38 cellular contexts compared by ENCODE assay signal in genomic region chr6:32137454-32137853, GRCh38. TPM values are rescaled to one million over a fixed set of nuclear protein-coding genes. Genes with fewer than 3 reads are reported as not detected.
"Had no signal": no experiment of that assay in that cellular context is flagged by ENCODE, and none has a peak within 500 bp of the region (broad histone marks: within the 10 kb centered on the region; RNA-seq: fewer than 3 reads in every experiment).

No MANE protein-coding gene starts in this region.

- H3K27ac ChIP-seq: body of pancreas, brain microvascular endothelial cell, breast epithelium, colonic mucosa, WERI-Rb-1 had no signal

- H3K9me3 Mint-ChIP-seq: activated B cell treated with CpG ODN at 0.5 μM for 24 hours; activated CD4-positive, alpha-beta memory T cell treated with anti-CD3 and anti-CD28 coated beads for 36 hours; activated CD4-positive, alpha-beta T cell treated with anti-CD3 and anti-CD28 coated beads, Interleukin-2, amount 10 ng/mL, durations not matched to agents 24 days and 14 days; activated CD8-positive, alpha-beta T cell treated with anti-CD3 and anti-CD28 coated beads for 36 hours; activated naive CD4-positive, alpha-beta T cell treated with anti-CD3 and anti-CD28 coated beads, Interleukin-2, amount 10 ng/mL, durations not matched to agents 7 days and 5 days; activated naive CD4-positive, alpha-beta T cell treated with anti-CD3 and anti-CD28 coated beads, Interleukin-2, amount 50 U/mL, for 24 hours; activated naive CD8-positive, alpha-beta T cell treated with anti-CD3 and anti-CD28 coated beads, Interleukin-2, amount 10 ng/mL, durations not matched to agents 7 days and 5 days; activated naive CD8-positive, alpha-beta T cell treated with anti-CD3 and anti-CD28 coated beads, Interleukin-2, amount 50 U/mL, for 24 hours; activated T-cell treated with anti-CD3 and anti-CD28 coated beads, Interleukin-2, amount 50 U/mL, for 4 hours; activated T-cell treated with anti-CD3 and anti-CD28 coated beads, Interleukin-2, amount 50 U/mL, for 72 hours; activated T-helper 1 cell treated with anti-CD3 and anti-CD28 coated beads, Interleukin-12 subunit alpha, Interleukin-12 subunit beta, Interleukin-2, Interleukin-4 antibody, amounts not matched to agents 30 ng/mL and 10 ng/mL and 1 ng/mL, durations not matched to agents 14 hours and 24 hours and 36 hours; activated T-helper 2 cell treated with anti-CD3 and anti-CD28 coated beads, Interferon-gamma antibody, Interleukin-2, Interleukin-4, amounts not matched to agents 10 μg/mL and 5 μg/mL and 100 μg/mL, durations not matched to agents 14 hours and 24 hours and 36 hours; T-helper 1 cell treated with Interleukin-12 subunit alpha and Interleukin-12 subunit beta and Interleukin-4 antibody, amounts not matched to agents 30 μg/mL and 1 μg/mL, for 36 hours; T-helper 2 cell treated with Interferon-gamma antibody and Interleukin-4, amounts not matched to agents 5 μg/mL and 100 μg/mL, for 36 hours had no signal

- H3K4me1 ChIP-seq: body of pancreas, breast epithelium, colonic mucosa had no signal

- H3K36me3 Mint-ChIP-seq: activated CD4-positive, alpha-beta memory T cell treated with anti-CD3 and anti-CD28 coated beads for 36 hours; activated naive CD4-positive, alpha-beta T cell treated with anti-CD3 and anti-CD28 coated beads, Interleukin-2, amount 10 ng/mL, durations not matched to agents 7 days and 5 days; activated naive CD4-positive, alpha-beta T cell treated with anti-CD3 and anti-CD28 coated beads, Interleukin-2, amount 50 U/mL, for 24 hours; activated naive CD8-positive, alpha-beta T cell; activated naive CD8-positive, alpha-beta T cell treated with anti-CD3 and anti-CD28 coated beads, Interleukin-2, amount 10 ng/mL, durations not matched to agents 7 days and 5 days had no signal

- H3K9me3 ChIP-seq: body of pancreas, breast epithelium, colonic mucosa had no signal

- DNase-seq: activated B cell treated with CpG ODN at 0.5 μM for 24 hours; activated CD4-positive, alpha-beta memory T cell treated with anti-CD3 and anti-CD28 coated beads for 36 hours; activated CD4-positive, alpha-beta T cell treated with anti-CD3 and anti-CD28 coated beads for 4 hours; activated CD4-positive, alpha-beta T cell treated with anti-CD3 and anti-CD28 coated beads, Interleukin-2, amount 10 ng/mL, durations not matched to agents 24 days and 14 days; activated CD4-positive, alpha-beta T cell treated with anti-CD3 and anti-CD28 coated beads, Interleukin-2, amount 50 U/mL, for 1 hour; activated CD4-positive, alpha-beta T cell treated with anti-CD3 and anti-CD28 coated beads, Interleukin-2, amount 50 U/mL, for 4 hours; activated CD4-positive, CD25-positive, alpha-beta regulatory T cell treated with anti-CD3 and anti-CD28 coated beads, Interleukin-2, amount 50 U/mL, for 72 hours; activated CD8-positive, alpha-beta memory T cell treated with anti-CD3 and anti-CD28 coated beads, Interleukin-2, amount 50 U/mL, for 4 hours; activated CD8-positive, alpha-beta T cell treated with anti-CD3 and anti-CD28 coated beads for 36 hours; activated effector memory CD4-positive, alpha-beta T cell treated with Interleukin-2 at 50 U/mL for 16 hours; activated gamma-delta T cell; activated naive CD4-positive, alpha-beta T cell treated with anti-CD3 and anti-CD28 coated beads, Interleukin-2, amount 10 ng/mL, durations not matched to agents 7 days and 5 days; activated naive CD4-positive, alpha-beta T cell treated with Interleukin-2 at 50 U/mL for 16 hours; activated naive CD8-positive, alpha-beta T cell treated with anti-CD3 and anti-CD28 coated beads, Interleukin-2, amount 10 ng/mL, durations not matched to agents 7 days and 5 days; activated naive CD8-positive, alpha-beta T cell treated with anti-CD3 and anti-CD28 coated beads, Interleukin-2, amount 50 U/mL, for 24 hours; activated T-cell treated with anti-CD3 and anti-CD28 coated beads for 4 hours; activated T-cell treated with anti-CD3 and anti-CD28 coated beads, Interleukin-2, amount 50 U/mL, for 1 hour; activated T-cell treated with anti-CD3 and anti-CD28 coated beads, Interleukin-2, amount 50 U/mL, for 4 hours; activated T-cell treated with anti-CD3 and anti-CD28 coated beads, Interleukin-2, amount 50 U/mL, for 72 hours; aorta; body of pancreas; brain microvascular endothelial cell; central memory CD4-positive, alpha-beta T cell; cerebellar nuclear complex; colonic mucosa; T-helper 1 cell; T-helper 2 cell; T-helper 9 cell; WERI-Rb-1 had no signal

- H3K4me3 ChIP-seq: body of pancreas, breast epithelium, colonic mucosa had no signal

- H3K36me3 ChIP-seq: brain microvascular endothelial cell, breast epithelium, colonic mucosa, WERI-Rb-1 had no signal

- H3K4me3 Mint-ChIP-seq: activated B cell treated with CpG ODN at 0.5 μM for 24 hours; activated CD4-positive, alpha-beta memory T cell treated with anti-CD3 and anti-CD28 coated beads for 36 hours; activated CD4-positive, alpha-beta T cell treated with anti-CD3 and anti-CD28 coated beads, Interleukin-2, amount 10 ng/mL, durations not matched to agents 24 days and 14 days; activated CD8-positive, alpha-beta T cell treated with anti-CD3 and anti-CD28 coated beads for 36 hours; activated naive CD4-positive, alpha-beta T cell treated with anti-CD3 and anti-CD28 coated beads, Interleukin-2, amount 10 ng/mL, durations not matched to agents 7 days and 5 days; activated naive CD4-positive, alpha-beta T cell treated with anti-CD3 and anti-CD28 coated beads, Interleukin-2, amount 50 U/mL, for 24 hours; activated naive CD8-positive, alpha-beta T cell; activated naive CD8-positive, alpha-beta T cell treated with anti-CD3 and anti-CD28 coated beads, Interleukin-2, amount 10 ng/mL, durations not matched to agents 7 days and 5 days; activated naive CD8-positive, alpha-beta T cell treated with anti-CD3 and anti-CD28 coated beads, Interleukin-2, amount 50 U/mL, for 24 hours; activated T-cell treated with anti-CD3 and anti-CD28 coated beads, Interleukin-2, amount 50 U/mL, for 4 hours; activated T-cell treated with anti-CD3 and anti-CD28 coated beads, Interleukin-2, amount 50 U/mL, for 72 hours; activated T-helper 1 cell treated with anti-CD3 and anti-CD28 coated beads, Interleukin-12 subunit alpha, Interleukin-12 subunit beta, Interleukin-2, Interleukin-4 antibody, amounts not matched to agents 30 ng/mL and 10 ng/mL and 1 ng/mL, durations not matched to agents 14 hours and 24 hours and 36 hours; T-helper 1 cell treated with Interleukin-12 subunit alpha and Interleukin-12 subunit beta and Interleukin-4 antibody, amounts not matched to agents 30 μg/mL and 1 μg/mL, for 36 hours; T-helper 2 cell treated with Interferon-gamma antibody and Interleukin-4, amounts not matched to agents 5 μg/mL and 100 μg/mL, for 36 hours had no signal

- H3K4me1 Mint-ChIP-seq: activated B cell treated with CpG ODN at 0.5 μM for 24 hours; activated CD4-positive, alpha-beta T cell treated with anti-CD3 and anti-CD28 coated beads, Interleukin-2, amount 10 ng/mL, durations not matched to agents 24 days and 14 days; activated naive CD4-positive, alpha-beta T cell treated with anti-CD3 and anti-CD28 coated beads, Interleukin-2, amount 10 ng/mL, durations not matched to agents 7 days and 5 days; activated naive CD4-positive, alpha-beta T cell treated with anti-CD3 and anti-CD28 coated beads, Interleukin-2, amount 50 U/mL, for 24 hours; activated naive CD8-positive, alpha-beta T cell treated with anti-CD3 and anti-CD28 coated beads, Interleukin-2, amount 10 ng/mL, durations not matched to agents 7 days and 5 days; activated naive CD8-positive, alpha-beta T cell treated with anti-CD3 and anti-CD28 coated beads, Interleukin-2, amount 50 U/mL, for 24 hours had no signal

- ATAC-seq: activated CD8-positive, alpha-beta T cell treated with anti-CD3 and anti-CD28 coated beads for 36 hours; activated naive CD8-positive, alpha-beta T cell treated with anti-CD3 and anti-CD28 coated beads, Interleukin-2, amount 50 U/mL, for 24 hours; activated T-cell treated with anti-CD3 and anti-CD28 coated beads, Interleukin-2, amount 50 U/mL, for 4 hours; activated T-cell treated with anti-CD3 and anti-CD28 coated beads, Interleukin-2, amount 50 U/mL, for 72 hours; body of pancreas had no signal

- FAIRE-seq: astrocyte, TTC549 had no signal

- H3K27me3 Mint-ChIP-seq: activated CD4-positive, alpha-beta memory T cell treated with anti-CD3 and anti-CD28 coated beads for 36 hours; activated CD8-positive, alpha-beta T cell treated with anti-CD3 and anti-CD28 coated beads for 36 hours; activated naive CD4-positive, alpha-beta T cell treated with anti-CD3 and anti-CD28 coated beads, Interleukin-2, amount 50 U/mL, for 24 hours; activated naive CD8-positive, alpha-beta T cell had no signal

- H3K27ac Mint-ChIP-seq: activated B cell treated with CpG ODN at 0.5 μM for 24 hours; activated CD4-positive, alpha-beta memory T cell treated with anti-CD3 and anti-CD28 coated beads for 36 hours; activated CD4-positive, alpha-beta T cell treated with anti-CD3 and anti-CD28 coated beads, Interleukin-2, amount 10 ng/mL, durations not matched to agents 24 days and 14 days; activated CD8-positive, alpha-beta T cell treated with anti-CD3 and anti-CD28 coated beads for 36 hours; activated naive CD4-positive, alpha-beta T cell treated with anti-CD3 and anti-CD28 coated beads, Interleukin-2, amount 10 ng/mL, durations not matched to agents 7 days and 5 days; activated naive CD4-positive, alpha-beta T cell treated with anti-CD3 and anti-CD28 coated beads, Interleukin-2, amount 50 U/mL, for 24 hours; activated naive CD8-positive, alpha-beta T cell; activated naive CD8-positive, alpha-beta T cell treated with anti-CD3 and anti-CD28 coated beads, Interleukin-2, amount 10 ng/mL, durations not matched to agents 7 days and 5 days; activated naive CD8-positive, alpha-beta T cell treated with anti-CD3 and anti-CD28 coated beads, Interleukin-2, amount 50 U/mL, for 24 hours; activated T-cell treated with anti-CD3 and anti-CD28 coated beads, Interleukin-2, amount 50 U/mL, for 72 hours; activated T-helper 1 cell treated with anti-CD3 and anti-CD28 coated beads, Interleukin-12 subunit alpha, Interleukin-12 subunit beta, Interleukin-2, Interleukin-4 antibody, amounts not matched to agents 30 ng/mL and 10 ng/mL and 1 ng/mL, durations not matched to agents 14 hours and 24 hours and 36 hours; activated T-helper 2 cell treated with anti-CD3 and anti-CD28 coated beads, Interferon-gamma antibody, Interleukin-2, Interleukin-4, amounts not matched to agents 10 μg/mL and 5 μg/mL and 100 μg/mL, durations not matched to agents 14 hours and 24 hours and 36 hours; T-helper 1 cell treated with Interleukin-12 subunit alpha and Interleukin-12 subunit beta and Interleukin-4 antibody, amounts not matched to agents 30 μg/mL and 1 μg/mL, for 36 hours; T-helper 2 cell treated with Interferon-gamma antibody and Interleukin-4, amounts not matched to agents 5 μg/mL and 100 μg/mL, for 36 hours had no signal

RNA-seq across cellular contexts. Expression of gene PRRT1, which starts 14.3 kb away (rescaled TPM):
- total RNA-seq: activated B cell treated with CpG ODN at 0.5 μM for 24 hours, body of pancreas had no signal
